Comparison of ENCODE assay signal across 25 cellular contexts in the genomic region with DNA sequence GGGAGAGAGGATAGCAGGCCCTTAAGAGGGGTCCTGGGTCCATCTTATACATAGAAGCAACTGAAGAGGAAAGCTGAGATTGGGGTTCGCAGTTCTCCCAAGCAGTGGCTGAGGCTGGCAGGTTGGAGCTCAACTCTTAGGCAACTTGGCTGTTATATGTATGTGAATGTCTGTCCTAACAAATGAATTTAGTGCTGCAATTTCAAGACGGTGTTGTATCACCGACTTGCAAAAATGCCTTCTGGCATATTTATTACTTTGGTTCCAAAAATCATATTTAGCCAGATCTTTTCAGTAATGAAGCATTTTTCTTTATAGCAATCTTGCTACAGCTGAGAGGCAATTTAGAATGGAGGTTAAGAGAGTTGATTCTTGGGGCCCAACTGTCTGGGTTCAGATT.
"Had no signal": no experiment of that assay in that cellular context is flagged by ENCODE, and none has a peak within 500 bp of the region (broad histone marks: within the 10 kb centered on the region; RNA-seq: fewer than 3 reads in every experiment).

No MANE protein-coding gene starts in this region.

- H3K9me3 ChIP-seq: colonic mucosa, left lung, transverse colon, vagina had no signal

- H3K4me3 ChIP-seq: colonic mucosa, left lung, neural progenitor cell, transverse colon, vagina had no signal

- DNase-seq: activated CD4-positive, alpha-beta T cell treated with anti-CD3 and anti-CD28 coated beads, Interleukin-2, amount 10 ng/mL, durations not matched to agents 7 days and 5 days; activated CD4-positive, CD25-positive, alpha-beta regulatory T cell treated with anti-CD3 and anti-CD28 coated beads, Interleukin-2, amount 50 U/mL, for 72 hours; activated CD8-positive, alpha-beta T cell treated with anti-CD3 and anti-CD28 coated beads, Interleukin-2, amount 10 ng/mL, durations not matched to agents 7 days and 5 days; activated gamma-delta T cell treated with Interleukin-2 at 50 U/mL for 16 hours; activated T-cell treated with anti-CD3 and anti-CD28 coated beads, Interleukin-2, amount 50 U/mL, for 1 hour; aorta; brain microvascular endothelial cell; colonic mucosa; endodermal cell; kidney; left lung; naive thymus-derived CD8-positive, alpha-beta T cell; posterior cingulate gyrus; stimulated activated CD4-positive, alpha-beta T cell treated with anti-CD3 and anti-CD28 coated beads, Interleukin-2, amount 100 ng/mL, for 48 hours; stimulated activated CD8-positive, alpha-beta memory T cell treated with anti-CD3 and anti-CD28 coated beads, Interleukin-4, amount 100 ng/mL, for 48 hours; stimulated activated naive B cell treated with anti-CD40 and anti-IgM and Interleukin-4, amounts not matched to agents 10 μg/mL and 1 μg/mL and 100 μg/mL, for 72 hours; T-cell; transverse colon; WERI-Rb-1 had no signal

- H3K36me3 Mint-ChIP-seq: activated naive CD4-positive, alpha-beta T cell treated with anti-CD3 and anti-CD28 coated beads, Interleukin-2, amount 50 U/mL, for 24 hours; naive thymus-derived CD8-positive, alpha-beta T cell; neural progenitor cell; stimulated activated naive B cell treated with anti-CD40 and anti-IgM and Interleukin-4, amounts not matched to agents 10 μg/mL and 1 μg/mL and 100 μg/mL, for 72 hours; T-cell had no signal

- H3K27ac ChIP-seq: brain microvascular endothelial cell, colonic mucosa, left lung, neural progenitor cell, vagina, WERI-Rb-1 had no signal

- H3K9ac ChIP-seq: neural progenitor cell had no signal

- H3K27me3 Mint-ChIP-seq: activated naive CD4-positive, alpha-beta T cell treated with anti-CD3 and anti-CD28 coated beads, Interleukin-2, amount 50 U/mL, for 24 hours; T-cell had no signal

- ATAC-seq: activated CD8-positive, alpha-beta T cell treated with anti-CD3 and anti-CD28 coated beads, Interleukin-2, amount 10 ng/mL, durations not matched to agents 7 days and 5 days; left lung; naive thymus-derived CD8-positive, alpha-beta T cell; sciatic nerve; stimulated activated naive B cell treated with anti-CD40 and anti-IgM and Interleukin-4, amounts not matched to agents 10 μg/mL and 1 μg/mL and 100 μg/mL, for 72 hours; T-cell had no signal

- H3K36me3 ChIP-seq: brain microvascular endothelial cell, colonic mucosa, left lung, neural progenitor cell, transverse colon, vagina, WERI-Rb-1 had no signal

- H3K27ac Mint-ChIP-seq: activated CD4-positive, alpha-beta T cell treated with anti-CD3 and anti-CD28 coated beads, Interleukin-2, amount 10 ng/mL, durations not matched to agents 7 days and 5 days; activated CD8-positive, alpha-beta T cell treated with anti-CD3 and anti-CD28 coated beads, Interleukin-2, amount 10 ng/mL, durations not matched to agents 7 days and 5 days; activated naive CD4-positive, alpha-beta T cell treated with anti-CD3 and anti-CD28 coated beads, Interleukin-2, amount 50 U/mL, for 24 hours; endodermal cell; naive thymus-derived CD8-positive, alpha-beta T cell; neural progenitor cell; stimulated activated naive B cell treated with anti-CD40 and anti-IgM and Interleukin-4, amounts not matched to agents 10 μg/mL and 1 μg/mL and 100 μg/mL, for 72 hours; T-cell; T-helper 2 cell treated with Interferon-gamma antibody and Interleukin-4, amounts not matched to agents 5 μg/mL and 100 μg/mL, for 36 hours had no signal

- H3K4me1 Mint-ChIP-seq: activated CD4-positive, alpha-beta T cell treated with anti-CD3 and anti-CD28 coated beads, Interleukin-2, amount 10 ng/mL, durations not matched to agents 7 days and 5 days; activated naive CD4-positive, alpha-beta T cell treated with anti-CD3 and anti-CD28 coated beads, Interleukin-2, amount 50 U/mL, for 24 hours; central memory CD8-positive, alpha-beta T cell; endodermal cell; naive thymus-derived CD8-positive, alpha-beta T cell; T-cell had no signal

- H3K9me3 Mint-ChIP-seq: activated CD4-positive, alpha-beta T cell treated with anti-CD3 and anti-CD28 coated beads, Interleukin-2, amount 10 ng/mL, durations not matched to agents 7 days and 5 days; activated naive CD4-positive, alpha-beta T cell treated with anti-CD3 and anti-CD28 coated beads, Interleukin-2, amount 50 U/mL, for 24 hours; central memory CD8-positive, alpha-beta T cell; endodermal cell; naive thymus-derived CD8-positive, alpha-beta T cell; neural progenitor cell; stimulated activated naive B cell treated with anti-CD40 and anti-IgM and Interleukin-4, amounts not matched to agents 10 μg/mL and 1 μg/mL and 100 μg/mL, for 72 hours; T-cell; T-helper 2 cell treated with Interferon-gamma antibody and Interleukin-4, amounts not matched to agents 5 μg/mL and 100 μg/mL, for 36 hours had no signal

- H3K27me3 ChIP-seq: brain microvascular endothelial cell, colonic mucosa, left lung, neural progenitor cell, transverse colon, vagina had no signal

- H3K4me3 Mint-ChIP-seq: activated CD4-positive, alpha-beta T cell treated with anti-CD3 and anti-CD28 coated beads, Interleukin-2, amount 10 ng/mL, durations not matched to agents 7 days and 5 days; activated CD8-positive, alpha-beta T cell treated with anti-CD3 and anti-CD28 coated beads, Interleukin-2, amount 10 ng/mL, durations not matched to agents 7 days and 5 days; activated naive CD4-positive, alpha-beta T cell treated with anti-CD3 and anti-CD28 coated beads, Interleukin-2, amount 50 U/mL, for 24 hours; central memory CD8-positive, alpha-beta T cell; endodermal cell; naive thymus-derived CD8-positive, alpha-beta T cell; neural progenitor cell; stimulated activated naive B cell treated with anti-CD40 and anti-IgM and Interleukin-4, amounts not matched to agents 10 μg/mL and 1 μg/mL and 100 μg/mL, for 72 hours; T-cell; T-helper 2 cell treated with Interferon-gamma antibody and Interleukin-4, amounts not matched to agents 5 μg/mL and 100 μg/mL, for 36 hours had no signal

- H3K4me1 ChIP-seq: colonic mucosa had no signal
